ENCODE assay signal across 13 cellular contexts in the genomic region with DNA sequence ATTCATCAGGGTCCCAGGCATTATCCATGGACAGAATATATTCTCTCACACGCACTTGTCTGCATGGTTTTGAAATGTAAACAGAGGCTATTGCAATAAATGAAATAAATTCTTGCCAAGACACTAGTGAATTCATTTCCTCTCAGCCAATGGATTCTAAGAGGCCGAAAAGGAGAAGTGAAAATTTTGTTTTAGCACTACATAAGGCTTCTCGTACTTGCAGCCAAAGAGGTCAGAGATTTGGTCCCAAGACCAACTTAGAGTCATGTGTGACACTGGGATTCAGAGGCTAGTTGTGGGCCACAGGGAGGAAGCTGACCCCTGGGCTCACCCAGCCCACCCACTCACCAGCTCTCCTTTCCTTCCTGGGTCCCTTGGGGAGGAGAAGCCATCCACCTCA.
DNase-seq lines count a peak whose midpoint lies in the region; ATAC-seq and TF ChIP-seq lines count a peak whose summit lies in the region.
"Had no signal": no experiment of that assay in that cellular context is flagged by ENCODE, and none has a peak within 500 bp of the region (broad histone marks: within the 10 kb centered on the region; RNA-seq: fewer than 3 reads in every experiment).

No MANE protein-coding gene starts in this region.

- H3K4me3 ChIP-seq in left lung (no peak overlapping the region), suprapubic skin (no peak overlapping the region), MM.1S (ENCODE audit: low read length) (no peak overlapping the region)
- H3K4me3 ChIP-seq: ovary had no signal

- TF ChIP-seq CTCF in GM13976 (IDR thresholded peaks at IDR 0.05; ENCODE audit: borderline replicate concordance, control extremely low read depth, extremely low read depth, insufficient read depth, missing control alignments) (no peak), left lung (IDR thresholded peaks at IDR 0.05) (no peak), suprapubic skin (IDR thresholded peaks at IDR 0.05) (no peak), MM.1S (IDR thresholded peaks at IDR 0.05; ENCODE audit: low read length) (no peak)

- ATAC-seq in GM21737 (IDR thresholded peaks at IDR 0.05; ENCODE audit: unreplicated experiment) (peak; percentile 61), left lung (peak; percentile 9)

- no peak overlapping the region for H3K27ac ChIP-seq in left lung
- no peak overlapping the region for H3K27ac ChIP-seq in suprapubic skin
- no peak overlapping the region for H3K27ac ChIP-seq in substantia nigra (ENCODE audit: low read depth, low read length, poor library complexity, severe bottlenecking)
- no peak overlapping the region for H3K27ac ChIP-seq in MM.1S (ENCODE audit: low read length)
- H3K27ac ChIP-seq: ovary had no signal

- no peaks in the 10 kb centered on the region for H3K79me2 ChIP-seq in MM.1S (ENCODE audit: low read length)

- H3K9me2 ChIP-seq in MM.1S (replicated peaks; ENCODE audit: insufficient read depth, low read length), result no peaks in the 10 kb centered on the region

- H3K27me3 ChIP-seq in left lung, result no peaks in the 10 kb centered on the region
- no peaks in the 10 kb centered on the region for H3K27me3 ChIP-seq in suprapubic skin
- H3K27me3 ChIP-seq in MM.1S (replicated peaks; ENCODE audit: insufficient read depth, low read length), result no peaks in the 10 kb centered on the region
- H3K27me3 ChIP-seq: ovary had no signal

- H3K36me3 ChIP-seq in left lung (no peaks in the 10 kb centered on the region), suprapubic skin (no peaks in the 10 kb centered on the region), MM.1S (replicated peaks; ENCODE audit: insufficient read depth, low read length) (no peaks in the 10 kb centered on the region)
- H3K36me3 ChIP-seq: ovary had no signal

- 65% methylated on average over 3 of the region's 3 CpGs for WGBS in suprapubic skin

- intact Hi-C loops in left lung (cut with DNase I), result no loop called here

- H3K9ac ChIP-seq in MM.1S (ENCODE audit: low read length), result no peak overlapping the region

- in situ Hi-C loops in GM13976 (cut with MboI; ENCODE audit: low sequenced_read_pairs, unreplicated experiment), result no loop called here

- no peaks in the 10 kb centered on the region for H4K20me1 ChIP-seq in MM.1S (ENCODE audit: insufficient read depth, low read length)

- H3K4me2 ChIP-seq in MM.1S (ENCODE audit: low read depth, low read length), result no peak overlapping the region

- no peak for TF ChIP-seq POLR2A in suprapubic skin (IDR thresholded peaks at IDR 0.05)

- TF ChIP-seq EP300 in suprapubic skin (IDR thresholded peaks at IDR 0.05), result no peak

- no peak overlapping the region for H2AFZ ChIP-seq in MM.1S (ENCODE audit: low read length)

- DNase-seq in GM13976 (ENCODE audit: low spot score), result peak; percentile 51
- peak; percentile 67 to 84 for DNase-seq in NOMO-1 (lab: John Stamatoyannopoulos, UW; ENCODE audit: unreplicated experiment in 2 of 2)
- DNase-seq in left lung, result no peak
- DNase-seq in stimulated activated CD8-positive, alpha-beta memory T cell treated with anti-CD3 and anti-CD28 coated beads, Interleukin-4, amount 100 ng/mL, for 48 hours, result no peak
- no peak for DNase-seq in suprapubic skin (ENCODE audit: low spot score in 2 of 2)
- no peak for DNase-seq in substantia nigra (lab: John Stamatoyannopoulos, UW)
- DNase-seq in MM.1S, result no peak
- DNase-seq: DMS79, midbrain, NCI-H1092, NCI-H510A treated with DMSO at 0.1 percent for 48 hours, ovary had no signal

- no peaks in the 10 kb centered on the region for H3F3A ChIP-seq in MM.1S (ENCODE audit: insufficient read depth, low read length)

- H3K4me1 ChIP-seq in left lung (peaks cover 4 to 7% of the 10 kb centered on the region in 2 donors), suprapubic skin (peaks cover 44% of the 10 kb centered on the region), MM.1S (ENCODE audit: low read length) (no peaks in the 10 kb centered on the region)

- H3K9me3 ChIP-seq in left lung (no peaks in the 10 kb centered on the region), suprapubic skin (no peaks in the 10 kb centered on the region), MM.1S (replicated peaks; ENCODE audit: insufficient read depth, low read length) (no peaks in the 10 kb centered on the region)
- H3K9me3 ChIP-seq: ovary had no signal

Comparison
In these comparisons a context has a peak if more than half of its experiments do, and no peak if none do; other contexts are left out.
1. DNase-seq: peak in GM13976 (single experiment) and NOMO-1 (2 of 2); none in left lung (0 of 2), stimulated activated CD8-positive, alpha-beta memory T cell treated with anti-CD3 and anti-CD28 coated beads, Interleukin-4, amount 100 ng/mL, for 48 hours (single experiment), suprapubic skin (0 of 2), substantia nigra (0 of 49) and MM.1S (single experiment).